ENCODE assay signal across 15 cellular contexts in the genomic region with DNA sequence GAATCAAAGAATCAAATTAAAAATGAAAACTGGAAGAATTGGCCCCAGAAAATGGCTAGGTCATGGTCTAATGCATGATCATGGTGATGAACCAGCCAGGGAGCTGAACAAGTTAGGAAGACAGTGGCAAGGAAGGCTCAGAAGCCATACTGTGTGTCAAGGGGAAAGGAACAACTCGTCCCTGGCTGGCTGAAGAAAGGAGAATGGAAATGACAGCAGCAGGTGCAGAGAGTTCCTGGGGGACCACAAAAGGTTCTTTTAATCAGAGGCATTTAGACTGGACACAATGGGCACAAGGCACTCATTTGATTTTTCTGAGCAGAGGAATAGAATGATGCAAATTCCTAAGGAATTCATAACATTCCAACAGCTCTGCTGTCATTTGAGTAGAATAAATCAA.
DNase-seq lines count a peak whose midpoint lies in the region; ATAC-seq and TF ChIP-seq lines count a peak whose summit lies in the region.
"Had no signal": no experiment of that assay in that cellular context is flagged by ENCODE, and none has a peak within 500 bp of the region (broad histone marks: within the 10 kb centered on the region; RNA-seq: fewer than 3 reads in every experiment).

No MANE protein-coding gene starts in this region.

- H3K36me3 Mint-ChIP-seq in activated T-cell treated with anti-CD3 and anti-CD28 coated beads, Interleukin-2, amount 50 U/mL, for 24 hours (ENCODE audit: low read depth): no peaks in the 10 kb centered on the region
- H3K36me3 Mint-ChIP-seq: CD8-positive, alpha-beta memory T cell had no signal

- H3K4me3 ChIP-seq in SJCRH30 (no peak overlapping the region), gastrocnemius medialis (no peak overlapping the region), lower leg skin (ENCODE audit: low read depth, poor library complexity, severe bottlenecking) (no peak overlapping the region)
- H3K4me3 ChIP-seq: A549, GM23338 had no signal

- TF ChIP-seq POLR2A in gastrocnemius medialis (IDR thresholded peaks at IDR 0.05) (no peak), lower leg skin (IDR thresholded peaks at IDR 0.05) (no peak)

- H3K27ac ChIP-seq in SJCRH30 (peak overlapping the region; percentile 90), gastrocnemius medialis (peak overlapping the region in 2 of 4 donors; percentile 24 to 55)
- H3K27ac ChIP-seq: A549, HL-60 had no signal

- H3K27me3 ChIP-seq in SJCRH30 (no peaks in the 10 kb centered on the region), gastrocnemius medialis (no peaks in the 10 kb centered on the region)

- H3K36me3 ChIP-seq in SJCRH30: no peaks in the 10 kb centered on the region
- no peaks in the 10 kb centered on the region for H3K36me3 ChIP-seq in gastrocnemius medialis

- whole genome bisulfite sequencing in lower leg skin, 2 donors: 62 to 88% methylated on average over 1 of the region's 1 CpG

- no peak overlapping the region for H3K27ac Mint-ChIP-seq in activated T-cell treated with anti-CD3 and anti-CD28 coated beads, Interleukin-2, amount 50 U/mL, for 24 hours
- H3K27ac Mint-ChIP-seq: CD8-positive, alpha-beta memory T cell; GM23338 had no signal

- peak; percentile 85 to 91 for ATAC-seq in gastrocnemius medialis
- ATAC-seq in HG02973 (IDR thresholded peaks at IDR 0.05; ENCODE audit: unreplicated experiment): no peak
- ATAC-seq in GM19324 (IDR thresholded peaks at IDR 0.05; ENCODE audit: low FRiP score, unreplicated experiment): no peak
- ATAC-seq: A549, GM23338 had no signal

- intact Hi-C loops in gastrocnemius medialis (cut with DNase I; ENCODE audit: low total_unique reads) (no loop called here), lower leg skin (cut with DNase I; ENCODE audit: low total_unique reads) (no loop called here)

- in situ Hi-C loops in gastrocnemius medialis (cut with MboI; ENCODE audit: low sequenced_read_pairs in 4 of 4): no loop called here

- no peaks in the 10 kb centered on the region for H3K4me1 Mint-ChIP-seq in activated T-cell treated with anti-CD3 and anti-CD28 coated beads, Interleukin-2, amount 50 U/mL, for 24 hours (ENCODE audit: low read depth)
- H3K4me1 Mint-ChIP-seq: CD8-positive, alpha-beta memory T cell had no signal

- H3K4me1 ChIP-seq in SJCRH30 (peaks cover 18% of the 10 kb centered on the region), gastrocnemius medialis (peaks cover 4 to 11% of the 10 kb centered on the region in 2 donors)
- H3K4me1 ChIP-seq: A549, Caco-2 had no signal

- DNase-seq in SJCRH30 (peak; percentile 87 to 95), kidney tubule cell (ENCODE audit: low spot score) (peak; percentile 13), gastrocnemius medialis (peak; percentile 31 to 34), lower leg skin (ENCODE audit: low spot score in 2 of 2) (no peak)
- no peak for DNase-seq in activated T-cell treated with anti-CD3 and anti-CD28 coated beads, Interleukin-2, amount 50 U/mL, for 24 hours
- DNase-seq: Caco-2; CD8-positive, alpha-beta memory T cell; DND-41; GF-D8; H7 had no signal

- no peaks in the 10 kb centered on the region for H3K27me3 Mint-ChIP-seq in activated T-cell treated with anti-CD3 and anti-CD28 coated beads, Interleukin-2, amount 50 U/mL, for 24 hours
- H3K27me3 Mint-ChIP-seq: CD8-positive, alpha-beta memory T cell had no signal

- peaks cover 32% of the 10 kb centered on the region for H3K9me3 Mint-ChIP-seq in activated T-cell treated with anti-CD3 and anti-CD28 coated beads, Interleukin-2, amount 50 U/mL, for 24 hours

- no peak overlapping the region for H3K4me3 Mint-ChIP-seq in activated T-cell treated with anti-CD3 and anti-CD28 coated beads, Interleukin-2, amount 50 U/mL, for 24 hours
- H3K4me3 Mint-ChIP-seq: GM23338 had no signal

- H3K9me3 ChIP-seq in SJCRH30 (replicated peaks): no peaks in the 10 kb centered on the region; the same call in 1 of the 2 replicates
- no peaks in the 10 kb centered on the region for H3K9me3 ChIP-seq in gastrocnemius medialis
- H3K9me3 ChIP-seq: A549, Caco-2 had no signal

- no peak for TF ChIP-seq CTCF in gastrocnemius medialis (IDR thresholded peaks at IDR 0.05 in 4 of 5, conservative IDR thresholded peaks at IDR 0.05 in 1 of 5)
- no peak for TF ChIP-seq CTCF in lower leg skin (IDR thresholded peaks at IDR 0.05)

Comparison
In these comparisons a context has a peak if more than half of its experiments do, and no peak if none do; other contexts are left out.
1. DNase-seq: peak in SJCRH30 (2 of 2), kidney tubule cell (single experiment) and gastrocnemius medialis (2 of 2); none in activated T-cell treated with anti-CD3 and anti-CD28 coated beads, Interleukin-2, amount 50 U/mL, for 24 hours (single experiment) and lower leg skin (0 of 2).
2. ATAC-seq: peak in gastrocnemius medialis (2 of 2); none in HG02973 (single experiment) and GM19324 (single experiment).